ENCODE assay signal across 8 cellular contexts in the genomic region with DNA sequence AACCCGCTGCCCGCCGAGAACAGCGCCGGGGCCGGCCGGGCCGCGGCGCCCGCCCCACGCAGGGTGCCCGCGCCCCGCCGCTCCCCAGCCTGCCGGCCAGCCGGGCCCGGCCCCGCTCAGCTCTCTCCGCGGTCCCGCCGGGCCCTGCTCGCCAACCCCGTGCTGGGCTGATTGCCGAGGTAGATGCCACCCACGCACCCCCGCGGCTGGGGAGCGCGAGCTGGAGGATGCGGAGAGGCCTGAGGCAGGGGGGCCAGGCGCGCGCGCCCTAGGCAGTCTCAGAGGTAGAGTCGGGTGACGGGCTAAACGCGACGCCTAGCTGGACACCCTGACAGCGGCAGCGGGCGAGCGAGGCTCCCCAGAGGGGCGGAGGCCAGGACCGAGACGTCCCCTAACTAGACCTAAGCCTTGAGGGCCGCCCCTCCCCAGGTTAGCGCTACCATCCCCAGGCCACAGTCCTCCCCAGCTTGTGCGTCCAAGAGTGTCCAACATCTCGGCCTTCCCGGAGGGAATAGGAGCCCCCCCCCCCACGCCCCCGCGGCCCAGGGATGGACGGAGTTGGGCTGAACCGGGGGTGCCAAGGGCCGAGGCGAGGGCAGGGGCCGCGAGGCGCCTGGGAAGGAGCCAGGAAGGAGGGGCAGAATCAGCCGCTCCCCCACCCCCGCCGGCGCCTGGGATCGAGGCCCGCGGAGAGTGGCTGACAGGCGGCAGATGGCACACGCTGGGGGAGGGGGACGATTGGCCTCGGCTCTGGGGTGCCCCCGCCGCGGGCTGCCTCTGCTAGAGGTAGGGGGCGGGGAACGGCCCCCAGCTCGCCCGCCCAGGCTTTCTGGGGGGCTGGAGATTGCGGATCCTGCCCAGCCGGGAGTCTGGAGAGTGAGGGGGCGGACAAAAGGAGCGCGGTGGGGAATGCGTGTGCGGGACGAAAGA. TPM values are rescaled to one million over a fixed set of nuclear protein-coding genes. Genes with fewer than 3 reads are reported as not detected.
DNase-seq lines count a peak whose midpoint lies in the region; ATAC-seq and TF ChIP-seq lines count a peak whose summit lies in the region.

No MANE protein-coding gene starts in this region.

- H3K4me1 ChIP-seq in GM23338 (ENCODE audit: insufficient read depth) (peaks cover 8% of the 10 kb centered on the region), urinary bladder (ENCODE audit: insufficient read depth) (peaks cover 1% of the 10 kb centered on the region)

- H3K27ac ChIP-seq in GM23338 (ENCODE audit: low read depth), result no peak overlapping the region
- peak overlapping the region; percentile 82 for H3K27ac ChIP-seq in urinary bladder (ENCODE audit: low read depth)

- 0 out of 2 replicates have a peak, but pooled peaks cover 9% of the 10 kb centered on the region for H3F3A ChIP-seq in GM23338 (replicated peaks; ENCODE audit: low read depth)

- WGBS in urinary bladder, result 1% methylated on average over 90 of the region's 90 CpGs

- H3K27ac Mint-ChIP-seq in GM23338 (no peak overlapping the region), neural crest cell (ENCODE audit: unreplicated experiment) (no peak overlapping the region)
- no peak overlapping the region for H3K27ac Mint-ChIP-seq in activated CD4-positive, alpha-beta T cell treated with anti-CD3 and anti-CD28 coated beads, Interleukin-2, amount 10 ng/mL, durations not matched to agents 24 days and 14 days

- ATAC-seq in GM23338, result peak; percentile 20

- H3K4me3 Mint-ChIP-seq in GM23338 (peak overlapping the region; percentile 81), neural crest cell (peak overlapping the region; percentile 86)
- peak overlapping the region; percentile 58 for H3K4me3 Mint-ChIP-seq in activated CD4-positive, alpha-beta T cell treated with anti-CD3 and anti-CD28 coated beads, Interleukin-2, amount 10 ng/mL, durations not matched to agents 24 days and 14 days

- H3K36me3 Mint-ChIP-seq in GM23338 (ENCODE audit: low read depth), result peaks cover 9% of the 10 kb centered on the region; the same call in 2 of the 3 replicates
- peaks cover 2% of the 10 kb centered on the region for H3K36me3 Mint-ChIP-seq in activated CD4-positive, alpha-beta T cell treated with anti-CD3 and anti-CD28 coated beads, Interleukin-2, amount 10 ng/mL, durations not matched to agents 24 days and 14 days (ENCODE audit: low read depth)
- H3K36me3 Mint-ChIP-seq in neural crest cell (ENCODE audit: low read depth), result peaks cover 3% of the 10 kb centered on the region

- peaks cover 14% of the 10 kb centered on the region for H3K79me2 ChIP-seq in GM23338 (replicated peaks; ENCODE audit: insufficient read depth)

- TF ChIP-seq CTCF in GM23338 (conservative IDR thresholded peaks at IDR 0.05; ENCODE audit: low read depth in 2 of 2), result no peak
- no peak for TF ChIP-seq CTCF in fibroblast of pulmonary artery (IDR thresholded peaks at IDR 0.05; ENCODE audit: low read length, missing control alignments)
- no peak for TF ChIP-seq CTCF in neural crest cell (conservative IDR thresholded peaks at IDR 0.05)

- no peaks in the 10 kb centered on the region for H3K9me2 ChIP-seq in GM23338 (ENCODE audit: insufficient read depth)

- H4K20me1 ChIP-seq in GM23338 (replicated peaks; ENCODE audit: insufficient read depth), result peaks cover 3% of the 10 kb centered on the region; the same call in 1 of the 2 replicates

- H3K36me3 ChIP-seq in GM23338 (ENCODE audit: insufficient read depth), result no peaks in the 10 kb centered on the region
- no peaks in the 10 kb centered on the region for H3K36me3 ChIP-seq in urinary bladder (ENCODE audit: insufficient read depth)

- H3K9me3 Mint-ChIP-seq in GM23338 (no peaks in the 10 kb centered on the region), neural crest cell (no peaks in the 10 kb centered on the region)
- no peaks in the 10 kb centered on the region for H3K9me3 Mint-ChIP-seq in activated CD4-positive, alpha-beta T cell treated with anti-CD3 and anti-CD28 coated beads, Interleukin-2, amount 10 ng/mL, durations not matched to agents 24 days and 14 days

- intact Hi-C loops in activated CD4-positive, alpha-beta T cell treated with anti-CD3 and anti-CD28 coated beads, Interleukin-2, amount 10 ng/mL, durations not matched to agents 24 days and 14 days (cut with micrococcal nuclease), result loop anchor here (5.0 kb wide), 1 partner anchor 209 kb away; the partner anchor contains the start of gene HEATR3

- H3K27me3 Mint-ChIP-seq in GM23338 (ENCODE audit: insufficient read depth, low read depth, poor library complexity) (peaks cover 24% of the 10 kb centered on the region), neural crest cell (ENCODE audit: low read depth) (peaks cover 39% of the 10 kb centered on the region)
- H3K27me3 Mint-ChIP-seq in activated CD4-positive, alpha-beta T cell treated with anti-CD3 and anti-CD28 coated beads, Interleukin-2, amount 10 ng/mL, durations not matched to agents 24 days and 14 days, result peaks cover 52% of the 10 kb centered on the region

- H3K4me2 ChIP-seq in GM23338, result peak overlapping the region; percentile 92

- H3K27me3 ChIP-seq in GM23338 (ENCODE audit: insufficient read depth), result peaks cover 37% of the 10 kb centered on the region

- peaks cover 20% of the 10 kb centered on the region for H3K4me1 Mint-ChIP-seq in GM23338
- H3K4me1 Mint-ChIP-seq in activated CD4-positive, alpha-beta T cell treated with anti-CD3 and anti-CD28 coated beads, Interleukin-2, amount 10 ng/mL, durations not matched to agents 24 days and 14 days, result peaks cover 3% of the 10 kb centered on the region
- H3K4me1 Mint-ChIP-seq in neural crest cell, result peaks cover 23% of the 10 kb centered on the region

- H3K4me3 ChIP-seq in GM23338 (peak overlapping the region; percentile 90), fibroblast of pulmonary artery (replicated peaks; ENCODE audit: low read depth, low read length) (peak overlapping the region; percentile 53), urinary bladder (ENCODE audit: low read depth, low read length) (peak overlapping the region; percentile 91)

- DNase-seq in GM23338 (ENCODE audit: low spot score), result peak; percentile 78
- DNase-seq in activated CD4-positive, alpha-beta T cell treated with anti-CD3 and anti-CD28 coated beads, Interleukin-2, amount 10 ng/mL, durations not matched to agents 24 days and 14 days, result peak; percentile 68
- DNase-seq in fibroblast of pulmonary artery (ENCODE audit: low read depth), result peak; percentile 47
- peak; percentile 48 for DNase-seq in neural crest cell (ENCODE audit: low read depth, low spot score)
- no peak for DNase-seq in OCI-M1 (lab: John Stamatoyannopoulos, UW)
- no peak for DNase-seq in HCEC 1CT
- no peak for DNase-seq in HuH-7 (ENCODE audit: low spot score)

- H2AFZ ChIP-seq in GM23338, result peak overlapping the region; percentile 96

TF ChIP-seq in GM23338, 12 proteins besides CTCF, POLR2A, EP300 and RAD21 (continues in another document):
- no peak for TF ChIP-seq EZH2phosphoT487 (IDR thresholded peaks at IDR 0.05; ENCODE audit: unreplicated experiment)
- TF ChIP-seq STAT1 (IDR thresholded peaks at IDR 0.05; ENCODE audit: unreplicated experiment), result no peak
- no peak for TF ChIP-seq CREB1 (CRISPR knock-in tag; IDR thresholded peaks at IDR 0.05; ENCODE audit: low read depth)
- TF ChIP-seq, protein P1, sequence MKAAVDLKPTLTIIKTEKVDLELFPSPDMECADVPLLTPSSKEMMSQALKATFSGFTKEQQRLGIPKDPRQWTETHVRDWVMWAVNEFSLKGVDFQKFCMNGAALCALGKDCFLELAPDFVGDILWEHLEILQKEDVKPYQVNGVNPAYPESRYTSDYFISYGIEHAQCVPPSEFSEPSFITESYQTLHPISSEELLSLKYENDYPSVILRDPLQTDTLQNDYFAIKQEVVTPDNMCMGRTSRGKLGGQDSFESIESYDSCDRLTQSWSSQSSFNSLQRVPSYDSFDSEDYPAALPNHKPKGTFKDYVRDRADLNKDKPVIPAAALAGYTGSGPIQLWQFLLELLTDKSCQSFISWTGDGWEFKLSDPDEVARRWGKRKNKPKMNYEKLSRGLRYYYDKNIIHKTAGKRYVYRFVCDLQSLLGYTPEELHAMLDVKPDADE (IDR thresholded peaks at IDR 0.05), result no peak
- TF ChIP-seq ZNF114 (CRISPR knock-in tag; IDR thresholded peaks at IDR 0.05), result no peak
- TF ChIP-seq JUNB (IDR thresholded peaks at IDR 0.05; ENCODE audit: unreplicated experiment), result no peak
- TF ChIP-seq ZNF331 (CRISPR knock-in tag; IDR thresholded peaks at IDR 0.05; ENCODE audit: low read depth), result no peak

RNA-seq across cellular contexts. Expression of gene ZNF423, which starts 2.6 kb away (rescaled TPM):
- 39.6 and 41.8 TPM in 2 replicates for total RNA-seq in GM23338 (2014; rRNA removed; shearing (Covaris generic))
- 14.9 and 15.2 TPM in 2 replicates for polyA plus RNA-seq in GM23338 (2016; fragmentation: Nextera tagmentation; extraction: Ambion mirVana)
- total RNA-seq in activated CD4-positive, alpha-beta T cell treated with anti-CD3 and anti-CD28 coated beads, Interleukin-2, amount 10 ng/mL, durations not matched to agents 24 days and 14 days, result not detected in 2 replicates
- 55.0 and 55.4 TPM in 2 replicates for total RNA-seq in neural crest cell
- 14.0 TPM for total RNA-seq in urinary bladder
- polyA plus RNA-seq in urinary bladder, result 6.4 TPM

Comparison
In these comparisons a context has a peak if more than half of its experiments do, and no peak if none do; other contexts are left out.
1. DNase-seq: peak in GM23338 (single experiment), activated CD4-positive, alpha-beta T cell treated with anti-CD3 and anti-CD28 coated beads, Interleukin-2, amount 10 ng/mL, durations not matched to agents 24 days and 14 days (single experiment), fibroblast of pulmonary artery (single experiment) and neural crest cell (single experiment); none in OCI-M1 (single experiment), HCEC 1CT (single experiment) and HuH-7 (single experiment).
2. RNA of gene ZNF423, which starts 2.6 kb away (total RNA-seq): 55.0 to 55.4 TPM in neural crest cell, 39.6 to 41.8 TPM in GM23338 and 14.0 TPM in urinary bladder (single experiment); not detected in activated CD4-positive, alpha-beta T cell treated with anti-CD3 and anti-CD28 coated beads, Interleukin-2, amount 10 ng/mL, durations not matched to agents 24 days and 14 days; every median in the first group is over 10 times any median in the second.
3. Peak in every context shown above with its lines, with median percentiles within 50 percentile points of each other: H3K4me3 ChIP-seq and H3K4me3 Mint-ChIP-seq.